37 cellular contexts compared by ENCODE assay signal in the genomic region with DNA sequence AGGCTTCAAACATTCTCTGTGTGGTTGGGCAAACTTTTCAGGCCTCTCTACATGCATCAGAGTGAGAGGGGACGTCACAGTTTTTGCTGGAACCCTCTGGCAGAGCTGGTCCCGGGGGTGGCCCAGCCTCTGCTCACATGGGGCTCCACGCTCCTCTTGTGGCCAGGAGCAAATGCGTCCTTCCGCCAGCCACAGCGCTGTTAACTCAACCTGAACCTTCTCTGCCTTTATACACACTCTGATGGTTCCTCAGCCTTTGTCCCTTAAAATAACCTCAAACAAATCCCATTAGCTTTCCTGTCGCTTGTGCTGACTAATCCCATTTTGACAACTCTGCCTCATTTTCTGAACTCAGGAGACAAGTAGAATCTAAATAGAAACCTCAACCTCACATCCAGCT. TPM values are rescaled to one million over a fixed set of nuclear protein-coding genes. Genes with fewer than 3 reads are reported as not detected.
"Had no signal": no experiment of that assay in that cellular context is flagged by ENCODE, and none has a peak within 500 bp of the region (broad histone marks: within the 10 kb centered on the region; RNA-seq: fewer than 3 reads in every experiment).

No MANE protein-coding gene starts in this region.

- H3K9me3 ChIP-seq: body of pancreas, esophagus squamous epithelium, heart right ventricle, left lung, mucosa of descending colon, pancreas, prostate gland, transverse colon had no signal

- H3K4me1 ChIP-seq: body of pancreas, esophagus squamous epithelium, left lung, pancreas, prostate gland, transverse colon had no signal

- ATAC-seq: activated CD8-positive, alpha-beta T cell treated with anti-CD3 and anti-CD28 coated beads for 36 hours; heart right ventricle; left lung; mucosa of descending colon; natural killer cell treated with Interleukin-12 subunit alpha and Interleukin-12 subunit beta and Interleukin-15 and Interleukin-18, amount 100 ng/mL, for 72 hours; pancreas; right cardiac atrium; T-helper 17 cell; WTC11 had no signal

- H3K36me3 ChIP-seq: heart right ventricle, left lung, pancreas, prostate gland, transverse colon had no signal

- H3K4me3 ChIP-seq: body of pancreas, esophagus squamous epithelium, heart right ventricle, left lung, lung, mucosa of descending colon, pancreas, prostate gland, transverse colon had no signal

- FAIRE-seq: colon, pancreas had no signal

- DNase-seq: activated CD4-positive, alpha-beta T cell treated with anti-CD3 and anti-CD28 coated beads for 1 hour; activated CD4-positive, alpha-beta T cell treated with anti-CD3 and anti-CD28 coated beads, Interleukin-2, amount 50 U/mL, for 1 hour; activated CD8-positive, alpha-beta T cell treated with anti-CD3 and anti-CD28 coated beads for 36 hours; activated effector memory CD4-positive, alpha-beta T cell treated with Interleukin-2 at 50 U/mL for 16 hours; activated naive CD4-positive, alpha-beta T cell treated with Interleukin-2 at 50 U/mL for 16 hours; activated T-cell treated with anti-CD3 and anti-CD28 coated beads for 4 hours; aorta; body of pancreas; dermis blood vessel endothelial cell; effector CD4-positive, alpha-beta T cell; esophagus squamous epithelium; foreskin melanocyte; heart right ventricle; kidney glomerular epithelial cell; left lung; mesendoderm; mucosa of descending colon; nucleus accumbens; pancreas; right cardiac atrium; stimulated activated CD4-positive, alpha-beta T cell treated with anti-CD3 and anti-CD28 coated beads, Interleukin-2, amount 100 ng/mL, for 48 hours; stimulated activated naive CD4-positive, alpha-beta T cell treated with Interleukin-2 at 50 U/mL for 16 hours; T-helper 17 cell; T1000; transverse colon had no signal

- H3K27me3 ChIP-seq: body of pancreas, transverse colon had no signal

- H3K27ac ChIP-seq: body of pancreas, epithelial cell of prostate, esophagus squamous epithelium, heart right ventricle, left lung, pancreas, prostate gland, transverse colon had no signal

RNA-seq across cellular contexts. Expression of a gene that starts 39.4 kb away (rescaled TPM):
- total RNA-seq: activated CD8-positive, alpha-beta T cell treated with anti-CD3 and anti-CD28 coated beads for 36 hours; aorta; body of pancreas; dermis blood vessel endothelial cell; esophagus squamous epithelium; glomerular endothelial cell; heart right ventricle; left lung; lung; mucosa of descending colon; myocyte; natural killer cell treated with Interleukin-12 subunit alpha and Interleukin-12 subunit beta and Interleukin-15 and Interleukin-18, amount 100 ng/mL, for 72 hours; pancreas; prostate gland; right cardiac atrium; skeletal muscle tissue; T-helper 17 cell; temporal lobe; urinary bladder; WTC11 had no signal
- polyA plus RNA-seq: adipose tissue, aorta, heart right ventricle, lung, pancreas, right cardiac atrium, urinary bladder had no signal

RNA-seq across cellular contexts. Expression of a gene that starts 45.5 kb away (rescaled TPM):
- total RNA-seq: activated CD8-positive, alpha-beta T cell treated with anti-CD3 and anti-CD28 coated beads for 36 hours; aorta; dermis blood vessel endothelial cell; glomerular endothelial cell; heart right ventricle; myocyte; natural killer cell treated with Interleukin-12 subunit alpha and Interleukin-12 subunit beta and Interleukin-15 and Interleukin-18, amount 100 ng/mL, for 72 hours; right cardiac atrium; T-helper 17 cell; urinary bladder had no signal
- polyA plus RNA-seq: urinary bladder had no signal
